In the genomic region with DNA sequence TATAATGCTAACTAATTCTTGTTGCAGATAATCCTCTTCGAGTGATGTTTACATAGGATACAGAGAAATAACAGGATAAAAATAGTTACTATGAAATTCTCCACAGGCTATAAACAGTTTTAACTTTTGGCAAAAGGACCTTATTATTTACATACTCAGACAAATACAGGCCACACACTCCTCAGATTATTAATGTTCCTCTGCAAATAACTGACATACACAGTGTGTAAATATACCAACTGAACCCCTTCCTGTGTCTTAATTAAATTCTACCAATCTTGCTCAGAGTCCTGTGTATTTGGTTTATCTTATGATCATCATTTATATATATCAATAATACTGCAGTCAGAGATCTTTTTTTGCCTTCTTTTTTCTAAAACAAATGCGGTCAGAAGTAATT, we compare ENCODE assay signal across 15 cellular contexts.
"Had no signal": no experiment of that assay in that cellular context is flagged by ENCODE, and none has a peak within 500 bp of the region (broad histone marks: within the 10 kb centered on the region; RNA-seq: fewer than 3 reads in every experiment).

No MANE protein-coding gene starts in this region.

- H3K4me1 Mint-ChIP-seq: central memory CD8-positive, alpha-beta T cell; stimulated activated memory B cell treated with anti-CD40 and anti-IgM and Interleukin-4, amounts not matched to agents 10 μg/mL and 1 μg/mL and 100 μg/mL, for 72 hours had no signal

- H3K36me3 ChIP-seq: heart right ventricle, spleen, tibial artery, upper lobe of right lung had no signal

- DNase-seq: cortex of kidney; effector memory CD8-positive, alpha-beta T cell; heart right ventricle; islet precursor cell; posterior cingulate gyrus; spleen; stimulated activated CD4-positive, alpha-beta T cell treated with anti-CD3 and anti-CD28 coated beads, Interleukin-15, amount 100 ng/mL, for 24 hours; stimulated activated CD4-positive, alpha-beta T cell treated with anti-CD3 and anti-CD28 coated beads, Interleukin-1b, Interleukin-23, amount 100 ng/mL, for 48 hours; stimulated activated CD4-positive, alpha-beta T cell treated with anti-CD3 and anti-CD28 coated beads, Interleukin-4, amount 100 ng/mL, for 24 hours; tibial artery; upper lobe of right lung had no signal

- H3K9me3 ChIP-seq: tibial artery, upper lobe of right lung had no signal

- H3K4me3 Mint-ChIP-seq: central memory CD8-positive, alpha-beta T cell; effector memory CD8-positive, alpha-beta T cell; natural killer cell treated with Interleukin-12 subunit alpha and Interleukin-12 subunit beta and Interleukin-15 and Interleukin-18, amount 100 ng/mL, for 72 hours; stimulated activated memory B cell treated with anti-CD40 and anti-IgM and Interleukin-4, amounts not matched to agents 10 μg/mL and 1 μg/mL and 100 μg/mL, for 72 hours; stimulated activated naive CD8-positive, alpha-beta T cell treated with anti-CD3 and anti-CD28 coated beads, Interleukin-15, Interleukin-2, amounts not matched to agents 100 ng/mL and 50 ng/mL, for 24 hours had no signal

- H3K27ac Mint-ChIP-seq: effector memory CD8-positive, alpha-beta T cell; natural killer cell treated with Interleukin-12 subunit alpha and Interleukin-12 subunit beta and Interleukin-15 and Interleukin-18, amount 100 ng/mL, for 72 hours; stimulated activated memory B cell treated with anti-CD40 and anti-IgM and Interleukin-4, amounts not matched to agents 10 μg/mL and 1 μg/mL and 100 μg/mL, for 72 hours; stimulated activated naive CD8-positive, alpha-beta T cell treated with anti-CD3 and anti-CD28 coated beads, Interleukin-15, Interleukin-2, amounts not matched to agents 100 ng/mL and 50 ng/mL, for 24 hours had no signal

- H3K4me1 ChIP-seq: heart right ventricle, spleen, tibial artery, upper lobe of right lung had no signal

- H3K36me3 Mint-ChIP-seq: natural killer cell treated with Interleukin-12 subunit alpha and Interleukin-12 subunit beta and Interleukin-15 and Interleukin-18, amount 100 ng/mL, for 72 hours; stimulated activated memory B cell treated with anti-CD40 and anti-IgM and Interleukin-4, amounts not matched to agents 10 μg/mL and 1 μg/mL and 100 μg/mL, for 72 hours had no signal

- H3K27me3 Mint-ChIP-seq: central memory CD8-positive, alpha-beta T cell; effector memory CD8-positive, alpha-beta T cell; natural killer cell treated with Interleukin-12 subunit alpha and Interleukin-12 subunit beta and Interleukin-15 and Interleukin-18, amount 100 ng/mL, for 72 hours; stimulated activated memory B cell treated with anti-CD40 and anti-IgM and Interleukin-4, amounts not matched to agents 10 μg/mL and 1 μg/mL and 100 μg/mL, for 72 hours; stimulated activated naive CD8-positive, alpha-beta T cell treated with anti-CD3 and anti-CD28 coated beads, Interleukin-15, Interleukin-2, amounts not matched to agents 100 ng/mL and 50 ng/mL, for 24 hours had no signal

- H3K27ac ChIP-seq: heart right ventricle, spleen, tibial artery, upper lobe of right lung had no signal

- H3K4me3 ChIP-seq: heart right ventricle, spleen, tibial artery, upper lobe of right lung had no signal

- H3K27me3 ChIP-seq: heart right ventricle, spleen, tibial artery, upper lobe of right lung had no signal
